ENCODE assay signal across 11 cellular contexts in the genomic region with DNA sequence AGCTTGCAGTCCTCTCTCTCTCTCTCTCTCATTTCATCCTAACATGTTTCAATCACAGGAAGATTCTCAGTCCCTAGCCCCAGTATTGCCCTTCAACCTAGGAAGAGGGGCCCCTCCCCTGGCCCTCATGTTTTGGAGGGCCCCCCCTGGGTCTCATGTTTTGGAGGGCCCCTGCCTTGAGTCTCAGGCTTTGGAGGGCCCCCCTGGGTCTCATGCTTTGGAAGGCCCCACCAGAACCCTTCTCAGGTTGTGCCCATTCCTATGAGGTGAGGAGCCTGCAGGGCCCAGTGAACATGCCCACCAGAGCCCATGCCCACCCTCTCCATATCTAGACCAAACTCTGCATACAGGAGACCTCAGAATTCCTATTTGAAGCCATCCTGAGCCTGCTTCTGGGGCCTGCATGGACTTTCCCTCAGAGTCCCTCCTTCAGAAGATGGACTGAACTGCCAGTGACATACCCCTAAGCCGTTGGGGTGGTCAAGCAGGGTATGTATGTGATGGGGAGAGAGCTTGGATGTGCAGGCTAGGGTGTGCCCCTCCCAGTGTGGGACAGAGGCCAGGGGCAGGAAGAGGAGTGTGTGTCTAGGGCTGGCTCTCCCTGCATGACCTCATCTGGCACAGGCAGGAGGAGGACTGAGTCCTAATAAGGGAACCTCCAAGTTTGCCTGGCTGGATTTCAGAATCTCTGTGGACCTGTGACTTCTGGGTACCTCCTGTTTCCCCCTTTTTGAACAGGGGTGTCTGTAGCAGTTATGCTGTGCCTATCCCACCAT. TPM values are rescaled to one million over a fixed set of nuclear protein-coding genes. Genes with fewer than 3 reads are reported as not detected.
A peak's percentile ranks its signal among the peaks of the same experiment; 100 is the strongest.
DNase-seq lines count a peak whose midpoint lies in the region; ATAC-seq, FAIRE-seq and TF ChIP-seq lines count a peak whose summit lies in the region.
"Had no signal": no experiment of that assay in that cellular context is flagged by ENCODE, and none has a peak within 500 bp of the region (broad histone marks: within the 10 kb centered on the region; RNA-seq: fewer than 3 reads in every experiment).

No MANE protein-coding gene starts in this region.

- TF ChIP-seq CTCF in HepG2 (CRISPR knock-in tag; IDR thresholded peaks at IDR 0.05) (no peak), tibial artery (IDR thresholded peaks at IDR 0.05) (no peak)

- DNase-seq in M059J (ENCODE audit: low read depth) (peak; percentile 68), HepG2 (ENCODE audit: low spot score) (peak; percentile 41), tibial artery (peak; percentile 56 to 85), HPDE6-E6E7 (ENCODE audit: extremely low spot score) (no peak), NOMO-1 treated with DMSO at 0.1 percent for 48 hours (lab: John Stamatoyannopoulos, UW; ENCODE audit: unreplicated experiment) (no peak), iPS-NIHi7 (ENCODE audit: extremely low spot score) (no peak)
- DNase-seq: activated CD8-positive, alpha-beta memory T cell treated with anti-CD3 and anti-CD28 coated beads, Interleukin-2, amount 50 U/mL, for 4 hours; MM.1S had no signal

- no peaks in the 10 kb centered on the region for H3K27me3 ChIP-seq in HepG2 (ENCODE audit: control insufficient read depth in 1 of 2, insufficient read depth in 2 of 2, low read length in 2 of 2)
- H3K27me3 ChIP-seq in tibial artery: no peaks in the 10 kb centered on the region

- TF ChIP-seq RAD21 in HepG2 (CRISPR knock-in tag; IDR thresholded peaks at IDR 0.05): no peak

- H3K4me1 ChIP-seq in HepG2 (ENCODE audit: insufficient read depth, low read length) (peaks cover 30% of the 10 kb centered on the region), tibial artery (peaks cover 0 to 14% (median 9%) of the 10 kb centered on the region in 4 donors)

- TF ChIP-seq POLR2A in HepG2 (IDR thresholded peaks at IDR 0.05; ENCODE audit: insufficient read depth in 1 of 2, low read depth in 2 of 2, low read length in 2 of 2): no peak

- H3K4me3 ChIP-seq in HepG2 (replicated peaks in 1 of 3; ENCODE audit: insufficient read depth in 1 of 3, low read depth in 2 of 3, low read length in 3 of 3) (no peak overlapping the region), tibial artery (no peak overlapping the region)

- no peak for TF ChIP-seq EP300 in HepG2 (IDR thresholded peaks at IDR 0.05; ENCODE audit: low read depth in 2 of 2, low read length in 2 of 2)
- TF ChIP-seq EP300 in HepG2 (CRISPR knock-in tag; IDR thresholded peaks at IDR 0.05; ENCODE audit: borderline replicate concordance): no peak

- no peak overlapping the region for H3K9ac ChIP-seq in HepG2 (ENCODE audit: insufficient read depth, low read depth, low read length)

- intact Hi-C loops in dendritic cell treated with granulocyte-macrophage colony-stimulating factor and Interleukin-4, amounts not matched to agents 40 ng/mL and 50 ng/mL, for 4 days (cut with micrococcal nuclease): no loop called here
- intact Hi-C loops in HepG2 (cut with micrococcal nuclease; ENCODE audit: unreplicated experiment) (no loop called here), tibial artery (cut with DNase I; ENCODE audit: low total_unique reads) (loop anchor here (10.0 kb wide), 1 partner anchor 88 kb away; a partner anchor contains a TSS)

- H3K4me2 ChIP-seq in HepG2 (ENCODE audit: low read depth, low read length): 0 out of 2 replicates have a peak overlapping the region, but pooled peaks have one; percentile 14

- H3K9me3 Mint-ChIP-seq in dendritic cell treated with granulocyte-macrophage colony-stimulating factor and Interleukin-4, amounts not matched to agents 40 ng/mL and 50 ng/mL, for 4 days: no peaks in the 10 kb centered on the region

- peak overlapping the region; percentile 3 for H3K27ac Mint-ChIP-seq in dendritic cell treated with granulocyte-macrophage colony-stimulating factor and Interleukin-4, amounts not matched to agents 40 ng/mL and 50 ng/mL, for 4 days

- H3K36me3 Mint-ChIP-seq in dendritic cell treated with granulocyte-macrophage colony-stimulating factor and Interleukin-4, amounts not matched to agents 40 ng/mL and 50 ng/mL, for 4 days (ENCODE audit: low read depth): peaks cover 16% of the 10 kb centered on the region

- H3K4me1 Mint-ChIP-seq in dendritic cell treated with granulocyte-macrophage colony-stimulating factor and Interleukin-4, amounts not matched to agents 40 ng/mL and 50 ng/mL, for 4 days (ENCODE audit: low read depth): peaks cover 21% of the 10 kb centered on the region

- CTCF ChIA-PET in HepG2 (lab: Yijun Ruan, JAX; ENCODE audit: low intra/inter-chr PET ratio, low total read pairs): no interaction called here

- H3K27me3 Mint-ChIP-seq in dendritic cell treated with granulocyte-macrophage colony-stimulating factor and Interleukin-4, amounts not matched to agents 40 ng/mL and 50 ng/mL, for 4 days: no peaks in the 10 kb centered on the region

- no peaks in the 10 kb centered on the region for H3K79me2 ChIP-seq in HepG2 (ENCODE audit: insufficient read depth, low read length)

- H3K9me3 ChIP-seq in HepG2 (ENCODE audit: low read length) (no peaks in the 10 kb centered on the region), tibial artery (no peaks in the 10 kb centered on the region)

- in situ Hi-C loops in HepG2 (cut with HindIII; ENCODE audit: extremely low pct_ligation_motif_present, low pct_unique_long_range_greater_than_20kb): no loop called here

- FAIRE-seq in HepG2 (lab: Jason Lieb, UNC): no peak
- FAIRE-seq: endometrium had no signal

- no peak overlapping the region for H2AFZ ChIP-seq in HepG2 (ENCODE audit: low read length)

- H3K4me3 Mint-ChIP-seq in dendritic cell treated with granulocyte-macrophage colony-stimulating factor and Interleukin-4, amounts not matched to agents 40 ng/mL and 50 ng/mL, for 4 days: no peak overlapping the region

- no peaks in the 10 kb centered on the region for H3K36me3 ChIP-seq in HepG2 (replicated peaks in 1 of 2; ENCODE audit: control insufficient read depth in 1 of 2, insufficient read depth in 2 of 2, low read length in 2 of 2)
- no peaks in the 10 kb centered on the region for H3K36me3 ChIP-seq in tibial artery

- H4K20me1 ChIP-seq in HepG2 (ENCODE audit: insufficient read depth, low read length): no peaks in the 10 kb centered on the region

- POLR2A ChIA-PET in HepG2 (lab: Yijun Ruan, JAX): interaction anchor here (1.8 to 2.2 kb wide), 2 partner anchors 9 to 14 kb away, joined by 8 to 9 read pairs; a partner anchor contains a TSS

- BruUV-seq in HepG2 (replicated peaks; lab: Mats Ljungman, UMichigan): no TSS peak

- no peak overlapping the region for H3K27ac ChIP-seq in HepG2 (ENCODE audit: extremely low read length, insufficient read depth, low read length)
- H3K27ac ChIP-seq in tibial artery: peak overlapping the region; percentile 52 to 68

- ATAC-seq in HepG2 (peak; percentile 86), GM18907 (IDR thresholded peaks at IDR 0.05; ENCODE audit: unreplicated experiment) (no peak)

- WGBS in HepG2 (ENCODE audit: low lambda C conversion rate): 0% methylated on average over 1 of the region's 1 CpG

RNA-seq across cellular contexts. Expression of a gene that starts 8.1 kb away (rescaled TPM):
- 185 and 226 TPM in 2 replicates for total RNA-seq in M059J (2014; rRNA removed; shearing (Covaris generic))
- total RNA-seq in HepG2 (2016; rRNA removed; fragmentation: Illumina TruSeq; extraction: Trizol): 222 and 289 TPM in 2 replicates
- 104 and 114 TPM in 2 replicates for total RNA-seq in HepG2 (2016; cell fraction: cytosol; rRNA removed; fragmentation: Illumina TruSeq; extraction: Trizol; ENCODE audit: low read depth)
- total RNA-seq in HepG2 (2016; cell fraction: insoluble cytoplasmic fraction; rRNA removed; fragmentation: Illumina TruSeq; extraction: Trizol): 211 and 292 TPM in 2 replicates
- total RNA-seq in HepG2 (2016; cell fraction: membrane; rRNA removed; fragmentation: Illumina TruSeq; extraction: Trizol): 204 and 207 TPM in 2 replicates
- total RNA-seq in HepG2 (2016; cell fraction: nucleus; rRNA removed; fragmentation: Illumina TruSeq; extraction: Trizol): 115 and 129 TPM in 2 replicates
- polyA plus RNA-seq in HepG2 (2011; rRNA removed): 51.4 and 67.9 TPM in 2 replicates
- polyA plus RNA-seq in HepG2 (2011; cell fraction: cytosol; rRNA removed): 57.5 and 78.7 TPM in 2 replicates
- polyA plus RNA-seq in HepG2 (2011; cell fraction: nucleus; rRNA removed): 39.7 and 47.6 TPM in 2 replicates
- polyA plus RNA-seq in HepG2 (2012): 254 and 278 TPM in 2 replicates
- 130 and 148 TPM in 2 replicates for polyA plus RNA-seq in HepG2 (2016; cell fraction: cytosol; fragmentation: Illumina TruSeq; extraction: Trizol; ENCODE audit: low read depth)
- polyA plus RNA-seq in HepG2 (2016; cell fraction: insoluble cytoplasmic fraction; fragmentation: Illumina TruSeq; extraction: Trizol; ENCODE audit: low read depth): 312 and 323 TPM in 2 replicates
- polyA plus RNA-seq in HepG2 (2016; cell fraction: membrane; fragmentation: Illumina TruSeq; extraction: Trizol; ENCODE audit: low read depth): 182 and 196 TPM in 2 replicates
- polyA plus RNA-seq in HepG2 (2016; cell fraction: nucleus; fragmentation: Illumina TruSeq; extraction: Trizol; ENCODE audit: insufficient read depth, low read depth): 145 and 163 TPM in 2 replicates
- 45.3 and 49.0 TPM in 2 replicates for polyA minus RNA-seq in HepG2 (2011; rRNA and poly(A)+ RNA removed; ENCODE audit: low replicate concordance)
- polyA minus RNA-seq in HepG2 (2011; cell fraction: cytosol; rRNA and poly(A)+ RNA removed): 83.7 and 98.7 TPM in 2 replicates
- polyA minus RNA-seq in HepG2 (2011; cell fraction: nucleus; rRNA and poly(A)+ RNA removed): 59.0 and 61.9 TPM in 2 replicates

RNA-seq across cellular contexts. Expression of a gene that starts 33.2 kb away (rescaled TPM):
- 5.6 and 16.4 TPM in 2 replicates for total RNA-seq in M059J (2014; rRNA removed; shearing (Covaris generic))
- 9.8 and 18.4 TPM in 2 replicates for total RNA-seq in HepG2 (2016; rRNA removed; fragmentation: Illumina TruSeq; extraction: Trizol)
- 12.2 and 16.1 TPM in 2 replicates for total RNA-seq in HepG2 (2016; cell fraction: cytosol; rRNA removed; fragmentation: Illumina TruSeq; extraction: Trizol; ENCODE audit: low read depth)
- 10.6 and 19.5 TPM in 2 replicates for total RNA-seq in HepG2 (2016; cell fraction: insoluble cytoplasmic fraction; rRNA removed; fragmentation: Illumina TruSeq; extraction: Trizol)
- 12.0 and 14.7 TPM in 2 replicates for total RNA-seq in HepG2 (2016; cell fraction: membrane; rRNA removed; fragmentation: Illumina TruSeq; extraction: Trizol)
- total RNA-seq in HepG2 (2016; cell fraction: nucleus; rRNA removed; fragmentation: Illumina TruSeq; extraction: Trizol): 14.6 and 16.0 TPM in 2 replicates
- 11.8 and 12.6 TPM in 2 replicates for polyA plus RNA-seq in HepG2 (2011; rRNA removed)
- polyA plus RNA-seq in HepG2 (2011; cell fraction: cytosol; rRNA removed): 6.8 and 16.3 TPM in 2 replicates
- 56.9 and 70.5 TPM in 2 replicates for polyA plus RNA-seq in HepG2 (2011; cell fraction: nucleus; rRNA removed)
- 8.1 and 13.6 TPM in 2 replicates for polyA plus RNA-seq in HepG2 (2012)
- 10.0 and 12.3 TPM in 2 replicates for polyA plus RNA-seq in HepG2 (2016; cell fraction: cytosol; fragmentation: Illumina TruSeq; extraction: Trizol; ENCODE audit: low read depth)
- polyA plus RNA-seq in HepG2 (2016; cell fraction: insoluble cytoplasmic fraction; fragmentation: Illumina TruSeq; extraction: Trizol; ENCODE audit: low read depth): 8.1 and 10.1 TPM in 2 replicates
- polyA plus RNA-seq in HepG2 (2016; cell fraction: membrane; fragmentation: Illumina TruSeq; extraction: Trizol; ENCODE audit: low read depth): 9.1 and 10.0 TPM in 2 replicates
- polyA plus RNA-seq in HepG2 (2016; cell fraction: nucleus; fragmentation: Illumina TruSeq; extraction: Trizol; ENCODE audit: insufficient read depth, low read depth): 30.4 and 30.9 TPM in 2 replicates
- polyA minus RNA-seq in HepG2 (2011; rRNA and poly(A)+ RNA removed; ENCODE audit: low replicate concordance): 5.5 and 7.7 TPM in 2 replicates
- 3.2 and 9.5 TPM in 2 replicates for polyA minus RNA-seq in HepG2 (2011; cell fraction: cytosol; rRNA and poly(A)+ RNA removed)
- 3.4 and 4.1 TPM in 2 replicates for polyA minus RNA-seq in HepG2 (2011; cell fraction: nucleus; rRNA and poly(A)+ RNA removed)

Comparison
In these comparisons a context has a peak if more than half of its experiments do, and no peak if none do; other contexts are left out.
1. DNase-seq: peak in M059J (single experiment), HepG2 (single experiment) and tibial artery (2 of 2); none in HPDE6-E6E7 (single experiment), NOMO-1 treated with DMSO at 0.1 percent for 48 hours (single experiment) and iPS-NIHi7 (single experiment).